1 cellular context compared by ENCODE assay signal in genomic region chr1:67752306-67752705, GRCh38.
TF ChIP-seq lines count a peak whose summit lies in the region.

No MANE protein-coding gene starts in this region.

TF ChIP-seq in IMR-90, 13 proteins besides CTCF, POLR2A, EP300 and RAD21 (continued from another document):
- TF ChIP-seq MXI1 (IDR thresholded peaks at IDR 0.05; ENCODE audit: borderline replicate concordance, low read depth, low read length) (no peak), SMC3 (IDR thresholded peaks at IDR 0.05; ENCODE audit: low read depth, low read length) (no peak), ELK1 (IDR thresholded peaks at IDR 0.05; ENCODE audit: borderline replicate concordance, low read depth, low read length) (no peak), NFE2L2 (IDR thresholded peaks at IDR 0.05; ENCODE audit: low read depth, low read length) (no peak), RFX5 (IDR thresholded peaks at IDR 0.05; ENCODE audit: low read depth, low read length) (no peak)
